ENCODE assay signal across 8 cellular contexts in the genomic region with DNA sequence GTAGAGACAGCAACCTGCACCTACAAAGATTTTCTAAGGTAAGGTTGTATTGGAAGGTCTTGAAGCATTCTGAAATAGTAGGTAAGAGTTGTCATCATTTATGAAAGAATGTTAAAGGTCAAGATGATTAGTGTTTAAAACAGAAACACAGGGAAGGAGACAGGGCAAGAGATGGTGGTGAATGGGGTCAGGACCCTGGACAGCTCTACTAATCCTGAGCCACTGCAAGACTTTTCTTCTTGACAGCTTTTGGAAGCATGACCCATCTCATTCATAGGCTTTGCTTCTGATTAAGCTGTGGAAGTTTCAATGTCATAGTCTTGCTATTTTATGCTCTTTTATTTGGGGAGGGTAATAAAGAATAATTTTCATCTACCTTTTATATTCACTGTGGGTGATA.
DNase-seq lines count a peak whose midpoint lies in the region; ATAC-seq and TF ChIP-seq lines count a peak whose summit lies in the region.

No MANE protein-coding gene starts in this region.

- H3K27ac ChIP-seq in DND-41 (ENCODE audit: low read length) (no peak overlapping the region), liver (ENCODE audit: low read depth in 1 of 2, low read length in 2 of 2) (no peak overlapping the region)

- no peak for TF ChIP-seq RAD21 in liver (IDR thresholded peaks at IDR 0.05)

- H3K4me3 ChIP-seq in DND-41 (ENCODE audit: low read depth in 1 of 2, low read length in 2 of 2) (no peak overlapping the region), liver (ENCODE audit: low read depth in 1 of 3, low read length in 3 of 3) (no peak overlapping the region)

- H3K9me3 ChIP-seq in DND-41 (ENCODE audit: insufficient read depth, low read length, severe bottlenecking), result no peaks in the 10 kb centered on the region
- peaks cover 0 to 2% (median under 1%) of the 10 kb centered on the region in 4 donors for H3K9me3 ChIP-seq in liver (ENCODE audit: control insufficient read depth in 4 of 4, low read length in 3 of 4)

- ATAC-seq in DND-41 (ENCODE audit: insufficient read depth, low read depth), result peak; percentile 49; the same call in 1 of the 3 replicates

- H3K79me2 ChIP-seq in DND-41 (ENCODE audit: insufficient read depth, low read length), result no peaks in the 10 kb centered on the region

- no peak overlapping the region for H2AFZ ChIP-seq in DND-41 (ENCODE audit: low read depth, low read length)

- no peak overlapping the region for H3K4me2 ChIP-seq in DND-41 (ENCODE audit: insufficient read depth, low read length)

- TF ChIP-seq CTCF in DND-41 (IDR thresholded peaks at IDR 0.05; ENCODE audit: borderline replicate concordance, extremely low read depth, low read length, poor library complexity, severe bottlenecking) (no peak), liver (IDR thresholded peaks at IDR 0.05; ENCODE audit: low read depth, low read length, missing input control) (no peak)

- H3K9ac ChIP-seq in DND-41 (ENCODE audit: low read depth, low read length), result no peak overlapping the region
- no peak overlapping the region for H3K9ac ChIP-seq in liver (ENCODE audit: low read depth in 1 of 2, low read length in 2 of 2)

- H3K27me3 ChIP-seq in DND-41 (ENCODE audit: insufficient read depth, low read length, poor library complexity) (no peaks in the 10 kb centered on the region), liver (ENCODE audit: control insufficient read depth in 4 of 4, insufficient read depth in 4 of 4, low read length in 3 of 4) (no peaks in the 10 kb centered on the region)

- DNase-seq in DND-41 (peak; percentile 48), KBM-7 (peak; percentile 49), amniotic epithelial cell (ENCODE audit: low read depth) (peak; percentile 53), superior temporal gyrus (ENCODE audit: extremely low spot score) (no peak), GM19240 (ENCODE audit: insufficient read length, low spot score) (no peak), SHP77 treated with DMSO at 0.1 percent for 48 hours (lab: John Stamatoyannopoulos, UW) (no peak), activated gamma-delta T cell treated with Interleukin-2 at 50 U/mL for 16 hours (no peak)

- in situ Hi-C loops in KBM-7 (cut with MboI; ENCODE audit: low pct_unique_long_range_greater_than_20kb, low sequenced_read_pairs), result no loop called here

- no peaks in the 10 kb centered on the region for H3K4me1 ChIP-seq in DND-41 (ENCODE audit: insufficient read depth, low read length)
- H3K4me1 ChIP-seq in liver (ENCODE audit: control insufficient read depth in 4 of 4, insufficient read depth in 4 of 4, low read length in 3 of 4), result no peaks in the 10 kb centered on the region

- H3K36me3 ChIP-seq in DND-41 (ENCODE audit: insufficient read depth, low read length) (no peaks in the 10 kb centered on the region), liver (ENCODE audit: control insufficient read depth in 4 of 4, insufficient read depth in 3 of 4, low read depth in 1 of 4, low read length in 3 of 4) (no peaks in the 10 kb centered on the region)

- H4K20me1 ChIP-seq in DND-41 (ENCODE audit: insufficient read depth, low read length), result no peaks in the 10 kb centered on the region

TF ChIP-seq in liver, 16 proteins besides CTCF, POLR2A, EP300 and RAD21:
- TF ChIP-seq, protein P1, sequence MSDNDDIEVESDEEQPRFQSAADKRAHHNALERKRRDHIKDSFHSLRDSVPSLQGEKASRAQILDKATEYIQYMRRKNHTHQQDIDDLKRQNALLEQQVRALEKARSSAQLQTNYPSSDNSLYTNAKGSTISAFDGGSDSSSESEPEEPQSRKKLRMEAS (IDR thresholded peaks at IDR 0.05), result no peak
- TF ChIP-seq YY1 (IDR thresholded peaks at IDR 0.05) (no peak), NR2F2 (IDR thresholded peaks at IDR 0.05) (no peak), GABPA (IDR thresholded peaks at IDR 0.05 in 1 of 2, conservative IDR thresholded peaks at IDR 0.05 in 1 of 2) (no peak)
- TF ChIP-seq, protein P2, sequence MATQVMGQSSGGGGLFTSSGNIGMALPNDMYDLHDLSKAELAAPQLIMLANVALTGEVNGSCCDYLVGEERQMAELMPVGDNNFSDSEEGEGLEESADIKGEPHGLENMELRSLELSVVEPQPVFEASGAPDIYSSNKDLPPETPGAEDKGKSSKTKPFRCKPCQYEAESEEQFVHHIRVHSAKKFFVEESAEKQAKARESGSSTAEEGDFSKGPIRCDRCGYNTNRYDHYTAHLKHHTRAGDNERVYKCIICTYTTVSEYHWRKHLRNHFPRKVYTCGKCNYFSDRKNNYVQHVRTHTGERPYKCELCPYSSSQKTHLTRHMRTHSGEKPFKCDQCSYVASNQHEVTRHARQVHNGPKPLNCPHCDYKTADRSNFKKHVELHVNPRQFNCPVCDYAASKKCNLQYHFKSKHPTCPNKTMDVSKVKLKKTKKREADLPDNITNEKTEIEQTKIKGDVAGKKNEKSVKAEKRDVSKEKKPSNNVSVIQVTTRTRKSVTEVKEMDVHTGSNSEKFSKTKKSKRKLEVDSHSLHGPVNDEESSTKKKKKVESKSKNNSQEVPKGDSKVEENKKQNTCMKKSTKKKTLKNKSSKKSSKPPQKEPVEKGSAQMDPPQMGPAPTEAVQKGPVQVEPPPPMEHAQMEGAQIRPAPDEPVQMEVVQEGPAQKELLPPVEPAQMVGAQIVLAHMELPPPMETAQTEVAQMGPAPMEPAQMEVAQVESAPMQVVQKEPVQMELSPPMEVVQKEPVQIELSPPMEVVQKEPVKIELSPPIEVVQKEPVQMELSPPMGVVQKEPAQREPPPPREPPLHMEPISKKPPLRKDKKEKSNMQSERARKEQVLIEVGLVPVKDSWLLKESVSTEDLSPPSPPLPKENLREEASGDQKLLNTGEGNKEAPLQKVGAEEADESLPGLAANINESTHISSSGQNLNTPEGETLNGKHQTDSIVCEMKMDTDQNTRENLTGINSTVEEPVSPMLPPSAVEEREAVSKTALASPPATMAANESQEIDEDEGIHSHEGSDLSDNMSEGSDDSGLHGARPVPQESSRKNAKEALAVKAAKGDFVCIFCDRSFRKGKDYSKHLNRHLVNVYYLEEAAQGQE (IDR thresholded peaks at IDR 0.05), result peak; percentile 98
- TF ChIP-seq, protein P3, sequence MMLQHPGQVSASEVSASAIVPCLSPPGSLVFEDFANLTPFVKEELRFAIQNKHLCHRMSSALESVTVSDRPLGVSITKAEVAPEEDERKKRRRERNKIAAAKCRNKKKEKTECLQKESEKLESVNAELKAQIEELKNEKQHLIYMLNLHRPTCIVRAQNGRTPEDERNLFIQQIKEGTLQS (IDR thresholded peaks at IDR 0.05), result no peak
- TF ChIP-seq, protein P4, sequence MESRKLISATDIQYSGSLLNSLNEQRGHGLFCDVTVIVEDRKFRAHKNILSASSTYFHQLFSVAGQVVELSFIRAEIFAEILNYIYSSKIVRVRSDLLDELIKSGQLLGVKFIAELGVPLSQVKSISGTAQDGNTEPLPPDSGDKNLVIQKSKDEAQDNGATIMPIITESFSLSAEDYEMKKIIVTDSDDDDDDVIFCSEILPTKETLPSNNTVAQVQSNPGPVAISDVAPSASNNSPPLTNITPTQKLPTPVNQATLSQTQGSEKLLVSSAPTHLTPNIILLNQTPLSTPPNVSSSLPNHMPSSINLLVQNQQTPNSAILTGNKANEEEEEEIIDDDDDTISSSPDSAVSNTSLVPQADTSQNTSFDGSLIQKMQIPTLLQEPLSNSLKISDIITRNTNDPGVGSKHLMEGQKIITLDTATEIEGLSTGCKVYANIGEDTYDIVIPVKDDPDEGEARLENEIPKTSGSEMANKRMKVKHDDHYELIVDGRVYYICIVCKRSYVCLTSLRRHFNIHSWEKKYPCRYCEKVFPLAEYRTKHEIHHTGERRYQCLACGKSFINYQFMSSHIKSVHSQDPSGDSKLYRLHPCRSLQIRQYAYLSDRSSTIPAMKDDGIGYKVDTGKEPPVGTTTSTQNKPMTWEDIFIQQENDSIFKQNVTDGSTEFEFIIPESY (IDR thresholded peaks at IDR 0.05), result no peak

Comparison
In these comparisons a context has a peak if more than half of its experiments do, and no peak if none do; other contexts are left out.
1. DNase-seq: peak in DND-41 (single experiment), KBM-7 (single experiment) and amniotic epithelial cell (single experiment); none in superior temporal gyrus (single experiment), GM19240 (single experiment), SHP77 treated with DMSO at 0.1 percent for 48 hours (single experiment) and activated gamma-delta T cell treated with Interleukin-2 at 50 U/mL for 16 hours (single experiment).